Comparison of ENCODE assay signal across 15 cellular contexts in genomic region chr1:187038789-187039188, GRCh38.
DNase-seq lines count a peak whose midpoint lies in the region; ATAC-seq and TF ChIP-seq lines count a peak whose summit lies in the region.
"Had no signal": no experiment of that assay in that cellular context is flagged by ENCODE, and none has a peak within 500 bp of the region (broad histone marks: within the 10 kb centered on the region; RNA-seq: fewer than 3 reads in every experiment).

No MANE protein-coding gene starts in this region.

- no peak overlapping the region for H3K4me3 ChIP-seq in kidney epithelial cell (ENCODE audit: low read depth, low read length)
- no peak overlapping the region for H3K4me3 ChIP-seq in foreskin fibroblast (ENCODE audit: low read depth in 1 of 2, low read length in 2 of 2)
- H3K4me3 ChIP-seq: heart left ventricle had no signal

- TF ChIP-seq CTCF in kidney epithelial cell (IDR thresholded peaks at IDR 0.05; ENCODE audit: insufficient read depth, low read length, poor library complexity, severe bottlenecking): no peak
- no peak for TF ChIP-seq CTCF in foreskin fibroblast (IDR thresholded peaks at IDR 0.05; ENCODE audit: low read depth, low read length)

- intact Hi-C loops in left cardiac atrium (cut with DNase I): no loop called here

- peak; percentile 75 for DNase-seq in NCI-H226
- peak; percentile 80 for DNase-seq in amniotic epithelial cell (ENCODE audit: low read depth)
- peak; percentile 42 for DNase-seq in kidney epithelial cell (ENCODE audit: low read depth)
- DNase-seq in foreskin fibroblast: no peak
- no peak for DNase-seq in stimulated activated CD4-positive, alpha-beta T cell treated with anti-CD3 and anti-CD28 coated beads, Interleukin-15, amount 100 ng/mL, for 24 hours
- DNase-seq in left cardiac atrium: no peak
- DNase-seq: activated CD8-positive, alpha-beta memory T cell treated with anti-CD3 and anti-CD28 coated beads, Interleukin-2, amount 50 U/mL, for 4 hours; activated naive CD8-positive, alpha-beta T cell treated with anti-CD3 and anti-CD28 coated beads, Interleukin-2, amount 10 ng/mL, durations not matched to agents 7 days and 5 days; C1 segment of cervical spinal cord; heart left ventricle; NCI-H2029; stimulated activated naive CD4-positive, alpha-beta T cell treated with Interleukin-2 at 50 U/mL for 16 hours; T-helper 9 cell had no signal

- H3K27me3 ChIP-seq in kidney epithelial cell (ENCODE audit: control insufficient read depth, insufficient read depth, low read length): no peaks in the 10 kb centered on the region
- H3K27me3 ChIP-seq: heart left ventricle had no signal

- peak; percentile 43 for ATAC-seq in GM18520 (IDR thresholded peaks at IDR 0.05; ENCODE audit: unreplicated experiment)
- no peak for ATAC-seq in GM21515 (IDR thresholded peaks at IDR 0.05; ENCODE audit: unreplicated experiment)
- no peak for ATAC-seq in left cardiac atrium
- ATAC-seq: heart left ventricle had no signal

- H3K36me3 ChIP-seq in kidney epithelial cell (ENCODE audit: control insufficient read depth, insufficient read depth, low read length): no peaks in the 10 kb centered on the region
- H3K36me3 ChIP-seq: heart left ventricle had no signal

Comparison
In these comparisons a context has a peak if more than half of its experiments do, and no peak if none do; other contexts are left out.
1. DNase-seq: peak in NCI-H226 (single experiment), amniotic epithelial cell (single experiment) and kidney epithelial cell (single experiment); none in foreskin fibroblast (0 of 2), stimulated activated CD4-positive, alpha-beta T cell treated with anti-CD3 and anti-CD28 coated beads, Interleukin-15, amount 100 ng/mL, for 24 hours (single experiment) and left cardiac atrium (single experiment).